In the genomic region with DNA sequence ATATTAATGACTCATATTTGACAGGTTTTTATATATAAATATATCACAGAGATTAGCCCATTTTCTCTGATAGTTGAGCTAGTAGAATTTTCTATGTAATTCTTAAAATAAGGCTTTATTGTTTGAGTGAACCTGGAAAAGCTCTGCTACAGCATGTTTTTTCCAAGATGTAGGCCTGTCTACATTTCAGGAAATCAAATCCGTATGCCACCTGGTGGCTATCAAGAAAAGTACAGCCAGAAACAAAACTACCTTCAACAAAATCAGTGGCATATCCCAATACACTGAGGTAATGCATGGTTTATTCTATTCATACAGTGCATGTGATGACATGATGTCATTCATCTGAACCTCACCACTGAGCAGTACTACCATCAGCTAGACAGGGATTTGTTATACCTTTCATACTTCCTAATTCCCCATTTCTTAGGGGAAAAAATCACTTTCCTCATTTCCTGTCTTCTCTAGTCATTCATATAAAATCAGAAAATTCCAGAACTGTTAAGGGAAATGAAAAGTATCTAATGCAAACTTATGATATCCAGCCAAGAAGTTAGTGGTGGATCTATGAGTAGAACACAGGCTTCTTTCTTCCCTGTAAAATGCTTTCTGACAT, we compare ENCODE assay signal across 9 cellular contexts.
A peak's percentile ranks its signal among the peaks of the same experiment; 100 is the strongest.
DNase-seq lines count a peak whose midpoint lies in the region; ATAC-seq lines count a peak whose summit lies in the region.
"Had no signal": no experiment of that assay in that cellular context is flagged by ENCODE, and none has a peak within 500 bp of the region (broad histone marks: within the 10 kb centered on the region; RNA-seq: fewer than 3 reads in every experiment).

No MANE protein-coding gene starts in this region.

- peak; percentile 73 for ATAC-seq in GM21381 (IDR thresholded peaks at IDR 0.05; ENCODE audit: unreplicated experiment)

- DNase-seq in DMS153 (lab: John Stamatoyannopoulos, UW): peak; percentile 53
- DNase-seq in Kasumi-1 (lab: John Stamatoyannopoulos, UW): peak; percentile 15 to 44
- peak; percentile 43 for DNase-seq in SK-N-DZ (ENCODE audit: low spot score)
- DNase-seq in foreskin melanocyte: peak; percentile 34
- DNase-seq in renal cortical epithelial cell (ENCODE audit: low read depth): peak; percentile 54
- DNase-seq in T-helper 9 cell: no peak
- no peak for DNase-seq in stimulated activated CD4-positive, alpha-beta T cell treated with anti-CD3 and anti-CD28 coated beads, Interleukin-4, amount 100 ng/mL, for 24 hours
- DNase-seq: naive B cell had no signal

Comparison
In these comparisons a context has a peak if more than half of its experiments do, and no peak if none do; other contexts are left out.
1. DNase-seq: peak in DMS153 (single experiment), Kasumi-1 (2 of 2), SK-N-DZ (single experiment), foreskin melanocyte (single experiment) and renal cortical epithelial cell (single experiment); none in T-helper 9 cell (single experiment) and stimulated activated CD4-positive, alpha-beta T cell treated with anti-CD3 and anti-CD28 coated beads, Interleukin-4, amount 100 ng/mL, for 24 hours (single experiment).